In genomic region chr16:77675464-77676324, GRCh38 we compare ENCODE assay signal across 8 cellular contexts. TPM values are rescaled to one million over a fixed set of nuclear protein-coding genes. Genes with fewer than 3 reads are reported as not detected.
DNase-seq lines count a peak whose midpoint lies in the region; ATAC-seq, FAIRE-seq and TF ChIP-seq lines count a peak whose summit lies in the region.

No MANE protein-coding gene starts in this region.

- no peak for TF ChIP-seq POLR2A in HepG2 (IDR thresholded peaks at IDR 0.05; ENCODE audit: insufficient read depth in 1 of 2, low read depth in 2 of 2, low read length in 2 of 2)

- CTCF ChIA-PET in HepG2 (lab: Yijun Ruan, JAX; ENCODE audit: low intra/inter-chr PET ratio, low total read pairs), result interaction anchor here (0.7 to 4.5 kb wide), 7 partner anchors 103 to 424 kb away, joined by 3 to 83 read pairs (median 5); partner anchors contain the start of gene WWOX

- no peaks in the 10 kb centered on the region for H3K36me3 ChIP-seq in colonic mucosa
- no peaks in the 10 kb centered on the region for H3K36me3 ChIP-seq in HepG2 (replicated peaks in 1 of 2; ENCODE audit: control insufficient read depth in 1 of 2, insufficient read depth in 2 of 2, low read length in 2 of 2)

- H3K27ac ChIP-seq in colonic mucosa, result no peak overlapping the region
- H3K27ac ChIP-seq in HepG2 (ENCODE audit: extremely low read length, insufficient read depth, low read length), result no peak overlapping the region

- H2AFZ ChIP-seq in HepG2 (ENCODE audit: low read length), result no peak overlapping the region

- POLR2A ChIA-PET in HepG2 (lab: Yijun Ruan, JAX), result no interaction called here

- WGBS in HepG2 (ENCODE audit: low lambda C conversion rate), result 15% methylated on average over 15 of the region's 15 CpGs

- no peaks in the 10 kb centered on the region for H4K20me1 ChIP-seq in HepG2 (ENCODE audit: insufficient read depth, low read length)

- TF ChIP-seq RAD21 in HepG2 (CRISPR knock-in tag; IDR thresholded peaks at IDR 0.05), result peak; percentile 96

- no peaks in the 10 kb centered on the region for H3K9me3 ChIP-seq in colonic mucosa
- H3K9me3 ChIP-seq in HepG2 (ENCODE audit: low read length), result no peaks in the 10 kb centered on the region

- H3K27me3 ChIP-seq in colonic mucosa (no peaks in the 10 kb centered on the region), HepG2 (ENCODE audit: control insufficient read depth in 1 of 2, insufficient read depth in 2 of 2, low read length in 2 of 2) (no peaks in the 10 kb centered on the region; a peak in 2 of 5 replicates)

- DNase-seq in NCI-H345 treated with DMSO at 0.1 percent for 48 hours (lab: John Stamatoyannopoulos, UW; ENCODE audit: unreplicated experiment) (peak; percentile 23), colonic mucosa (peak; percentile 75), HepG2 (ENCODE audit: low spot score) (peak; percentile 74)
- DNase-seq in activated CD4-positive, alpha-beta T cell treated with anti-CD3 and anti-CD28 coated beads for 4 hours, result peak; percentile 35 to 62
- DNase-seq in stimulated activated CD4-positive, alpha-beta T cell treated with anti-CD3 and anti-CD28 coated beads, TNF-alpha, amount 100 ng/mL, for 1 hour (ENCODE audit: low read depth in 3 of 3, low spot score in 1 of 3), result peak; percentile 0 to 25 (median 2)

- TF ChIP-seq EP300 in HepG2 (IDR thresholded peaks at IDR 0.05; ENCODE audit: low read depth in 2 of 2, low read length in 2 of 2) (no peak), HepG2 (CRISPR knock-in tag; IDR thresholded peaks at IDR 0.05; ENCODE audit: borderline replicate concordance) (no peak)

- BruUV-seq in HepG2 (replicated peaks; lab: Mats Ljungman, UMichigan), result no TSS peak

- intact Hi-C loops in colonic mucosa (cut with DNase I), result loop anchor here (1.0 to 5.0 kb wide), 3 partner anchors 112 to 422 kb away; partner anchors contain the start of genes VAT1L and WWOX
- intact Hi-C loops in HepG2 (cut with micrococcal nuclease; ENCODE audit: unreplicated experiment), result loop anchor here (1.0 to 5.0 kb wide), 4 partner anchors 107 to 417 kb away; no protein-coding TSS in a partner anchor

- ATAC-seq in HG02970 (IDR thresholded peaks at IDR 0.05; ENCODE audit: low FRiP score, unreplicated experiment) (peak; percentile 76), HepG2 (peak; percentile 93), GM21717 (IDR thresholded peaks at IDR 0.05; ENCODE audit: unreplicated experiment) (no peak)

- no peak overlapping the region for H3K9ac ChIP-seq in colonic mucosa (ENCODE audit: low read depth in 2 of 2, low read length in 2 of 2)
- H3K9ac ChIP-seq in HepG2 (ENCODE audit: insufficient read depth, low read depth, low read length), result no peak overlapping the region

- H3K4me3 ChIP-seq in colonic mucosa (no peak overlapping the region), HepG2 (replicated peaks in 1 of 3; ENCODE audit: insufficient read depth in 1 of 3, low read depth in 2 of 3, low read length in 3 of 3) (no peak overlapping the region)

- no peaks in the 10 kb centered on the region for H3K79me2 ChIP-seq in HepG2 (ENCODE audit: insufficient read depth, low read length)

- H3K4me2 ChIP-seq in HepG2 (ENCODE audit: low read depth, low read length), result no peak overlapping the region

- TF ChIP-seq CTCF in colonic mucosa (IDR thresholded peaks at IDR 0.05) (peak; percentile 80), HepG2 (CRISPR knock-in tag; IDR thresholded peaks at IDR 0.05) (peak; percentile 96)

- peak; percentile 8 for FAIRE-seq in G401.6 (lab: Jason Lieb, UNC)
- FAIRE-seq in HepG2 (lab: Jason Lieb, UNC), result peak; percentile 99

- in situ Hi-C loops in HepG2 (cut with HindIII; ENCODE audit: extremely low pct_ligation_motif_present, low pct_unique_long_range_greater_than_20kb), result loop anchor here (5.0 kb wide), 3 partner anchors 102 to 422 kb away; partner anchors contain the start of gene WWOX

- H3K4me1 ChIP-seq in colonic mucosa, result no peaks in the 10 kb centered on the region
- no peaks in the 10 kb centered on the region for H3K4me1 ChIP-seq in HepG2 (ENCODE audit: insufficient read depth, low read length)

TF ChIP-seq in HepG2, 621 proteins besides CTCF, POLR2A, EP300 and RAD21 (continues in another document):
- TF ChIP-seq CREM (IDR thresholded peaks at IDR 0.05) (no peak), CREM (CRISPR knock-in tag; IDR thresholded peaks at IDR 0.05) (no peak), KDM2A (CRISPR knock-in tag; IDR thresholded peaks at IDR 0.05; ENCODE audit: borderline replicate concordance, low read depth) (0 out of 2 replicates have a peak, but pooled peaks have one; percentile 40), BCL6 (CRISPR knock-in tag; IDR thresholded peaks at IDR 0.05) (no peak), GABPA (IDR thresholded peaks at IDR 0.05; ENCODE audit: low read depth, low read length) (no peak), GABPA (CRISPR knock-in tag; IDR thresholded peaks at IDR 0.05; ENCODE audit: low read depth) (no peak), ZGPAT (CRISPR knock-in tag; IDR thresholded peaks at IDR 0.05) (peak; percentile 41; the same call in 1 of the 2 replicates), NFAT5 (CRISPR knock-in tag; IDR thresholded peaks at IDR 0.05) (no peak), KMT2B (CRISPR knock-in tag; IDR thresholded peaks at IDR 0.05) (0 out of 2 replicates have a peak, but pooled peaks have one; percentile 35)

RNA-seq across cellular contexts. Expression of gene NUDT7, which starts 46.6 kb away (rescaled TPM):
- total RNA-seq in colonic mucosa (10 to 100 TPM; 12.7 to 17.7 TPM), HepG2 (2016; rRNA removed; fragmentation: Illumina TruSeq; extraction: Trizol) (14.3 and 17.8 TPM in 2 replicates)
- total RNA-seq in HepG2 (2016; cell fraction: cytosol; rRNA removed; fragmentation: Illumina TruSeq; extraction: Trizol; ENCODE audit: low read depth), result 3.7 and 3.8 TPM in 2 replicates
- 15.0 and 20.1 TPM in 2 replicates for total RNA-seq in HepG2 (2016; cell fraction: insoluble cytoplasmic fraction; rRNA removed; fragmentation: Illumina TruSeq; extraction: Trizol)
- total RNA-seq in HepG2 (2016; cell fraction: membrane; rRNA removed; fragmentation: Illumina TruSeq; extraction: Trizol), result 8.1 and 8.5 TPM in 2 replicates
- total RNA-seq in HepG2 (2016; cell fraction: nucleus; rRNA removed; fragmentation: Illumina TruSeq; extraction: Trizol), result 6.4 and 7.9 TPM in 2 replicates
- polyA plus RNA-seq in HepG2 (2011; rRNA removed), result 18.0 and 23.9 TPM in 2 replicates
- polyA plus RNA-seq in HepG2 (2011; cell fraction: cytosol; rRNA removed), result 17.5 and 22.7 TPM in 2 replicates
- polyA plus RNA-seq in HepG2 (2011; cell fraction: nucleus; rRNA removed), result 5.7 and 8.9 TPM in 2 replicates
- polyA plus RNA-seq in HepG2 (2012), result 16.3 and 22.7 TPM in 2 replicates
- 4.7 and 5.5 TPM in 2 replicates for polyA plus RNA-seq in HepG2 (2016; cell fraction: cytosol; fragmentation: Illumina TruSeq; extraction: Trizol; ENCODE audit: low read depth)
- 26.0 and 26.5 TPM in 2 replicates for polyA plus RNA-seq in HepG2 (2016; cell fraction: insoluble cytoplasmic fraction; fragmentation: Illumina TruSeq; extraction: Trizol; ENCODE audit: low read depth)
- 10.6 and 12.1 TPM in 2 replicates for polyA plus RNA-seq in HepG2 (2016; cell fraction: membrane; fragmentation: Illumina TruSeq; extraction: Trizol; ENCODE audit: low read depth)
- 15.7 and 19.3 TPM in 2 replicates for polyA plus RNA-seq in HepG2 (2016; cell fraction: nucleus; fragmentation: Illumina TruSeq; extraction: Trizol; ENCODE audit: insufficient read depth, low read depth)
- 12.6 and 34.2 TPM in 2 replicates for polyA minus RNA-seq in HepG2 (2011; rRNA and poly(A)+ RNA removed; ENCODE audit: low replicate concordance)
- 8.9 and 11.2 TPM in 2 replicates for polyA minus RNA-seq in HepG2 (2011; cell fraction: cytosol; rRNA and poly(A)+ RNA removed)
- 6.8 and 11.7 TPM in 2 replicates for polyA minus RNA-seq in HepG2 (2011; cell fraction: nucleus; rRNA and poly(A)+ RNA removed)

Comparison
In these comparisons a context has a peak if more than half of its experiments do, and no peak if none do; other contexts are left out.
1. DNase-seq: peak in every context shown above with its lines; median percentile 75 in colonic mucosa; 74 in HepG2; 48 in activated CD4-positive, alpha-beta T cell treated with anti-CD3 and anti-CD28 coated beads for 4 hours; 23 in NCI-H345 treated with DMSO at 0.1 percent for 48 hours; 2 in stimulated activated CD4-positive, alpha-beta T cell treated with anti-CD3 and anti-CD28 coated beads, TNF-alpha, amount 100 ng/mL, for 1 hour.